ENCODE assay signal across 11 cellular contexts in the genomic region with DNA sequence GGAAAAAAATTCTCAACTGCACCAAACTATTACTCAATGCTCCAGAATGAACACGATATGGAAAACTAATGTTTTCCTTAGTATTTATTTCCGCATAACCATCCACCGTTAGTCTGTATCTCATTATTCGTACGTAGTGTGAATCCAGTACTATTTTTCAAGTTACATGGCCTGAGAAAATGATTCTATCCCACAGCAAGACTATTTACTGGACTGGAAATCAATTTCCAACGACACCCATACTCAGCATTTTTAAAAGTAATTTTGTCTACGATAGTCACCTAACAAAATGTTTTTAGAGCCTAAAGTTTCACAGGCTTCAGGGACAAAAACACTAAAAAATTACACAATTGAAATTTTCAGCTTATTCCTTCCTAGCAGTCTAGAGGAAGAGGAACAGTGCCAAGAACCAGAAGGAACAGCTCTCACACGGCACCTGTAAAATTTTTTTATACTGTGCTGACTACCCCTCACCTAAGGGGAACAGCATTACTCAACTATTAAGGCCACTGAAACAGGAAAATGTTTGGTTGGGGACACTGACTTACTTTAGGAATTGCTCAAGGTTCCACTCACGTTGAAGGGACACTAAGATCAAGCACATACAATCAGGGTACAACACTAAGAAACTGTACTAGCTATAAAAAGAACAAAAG. TPM values are rescaled to one million over a fixed set of nuclear protein-coding genes. Genes with fewer than 3 reads are reported as not detected.
DNase-seq lines count a peak whose midpoint lies in the region; ATAC-seq and TF ChIP-seq lines count a peak whose summit lies in the region.
"Had no signal": no experiment of that assay in that cellular context is flagged by ENCODE, and none has a peak within 500 bp of the region (broad histone marks: within the 10 kb centered on the region; RNA-seq: fewer than 3 reads in every experiment).

No MANE protein-coding gene starts in this region.

- H3K9ac ChIP-seq in HUES6 (ENCODE audit: low read length): no peak overlapping the region

- H3K9me3 Mint-ChIP-seq in naive thymus-derived CD8-positive, alpha-beta T cell: no peaks in the 10 kb centered on the region

- H3K4me1 ChIP-seq in ACC112 (ENCODE audit: control insufficient read depth, insufficient read depth, low read length, unreplicated experiment): peaks cover 86% of the 10 kb centered on the region
- peaks cover 48% of the 10 kb centered on the region for H3K4me1 ChIP-seq in HUES6 (ENCODE audit: control insufficient read depth, insufficient read depth, low read length)
- peaks cover 0 to 31% of the 10 kb centered on the region in 2 donors for H3K4me1 ChIP-seq in breast epithelium

- no peak overlapping the region for H2AFZ ChIP-seq in ACC112 (ENCODE audit: low read length, unreplicated experiment)

- intact Hi-C loops in breast epithelium (cut with DNase I; ENCODE audit: low total_unique reads): no loop called here

- H3K4me3 ChIP-seq in ACC112 (ENCODE audit: low read depth, low read length) (no peak overlapping the region; the same call in 1 of the 2 replicates), HUES6 (ENCODE audit: low read depth, low read length) (no peak overlapping the region), breast epithelium (peak overlapping the region in 1 of 3 donors; percentile 23)

- peaks cover 22% of the 10 kb centered on the region for H3K36me3 ChIP-seq in ACC112 (ENCODE audit: insufficient read depth, low read length)
- peaks cover 45% of the 10 kb centered on the region for H3K36me3 ChIP-seq in HUES6 (ENCODE audit: control insufficient read depth, insufficient read depth, low read length)
- H3K36me3 ChIP-seq in breast epithelium: no peaks in the 10 kb centered on the region

- H3K27me3 ChIP-seq in ACC112 (ENCODE audit: insufficient read depth, low read length): no peaks in the 10 kb centered on the region
- no peaks in the 10 kb centered on the region for H3K27me3 ChIP-seq in HUES6 (ENCODE audit: control insufficient read depth, insufficient read depth, low read length)
- no peaks in the 10 kb centered on the region for H3K27me3 ChIP-seq in breast epithelium

- no peak for TF ChIP-seq CTCF in breast epithelium (IDR thresholded peaks at IDR 0.05)

- H3K27ac ChIP-seq in ACC112 (ENCODE audit: low read depth, low read length): peak overlapping the region; percentile 77
- H3K27ac ChIP-seq in HUES6 (ENCODE audit: low read depth, low read length): peak overlapping the region; percentile 14; the same call in 1 of the 2 replicates
- H3K27ac ChIP-seq in breast epithelium: peak overlapping the region; percentile 3 to 23

- peaks cover 41 to 93% (median 90%) of the 10 kb centered on the region in 4 donors for H3K4me1 Mint-ChIP-seq in naive thymus-derived CD8-positive, alpha-beta T cell

- no peak for ATAC-seq in naive thymus-derived CD8-positive, alpha-beta T cell
- ATAC-seq in HG02623 (IDR thresholded peaks at IDR 0.05; ENCODE audit: unreplicated experiment): no peak
- no peak for ATAC-seq in HG03342 (IDR thresholded peaks at IDR 0.05; ENCODE audit: unreplicated experiment)

- H3K27ac Mint-ChIP-seq in naive thymus-derived CD8-positive, alpha-beta T cell: peak overlapping the region; percentile 18 to 84 (median 73)

- peaks cover 99% of the 10 kb centered on the region for H3K79me2 ChIP-seq in ACC112 (ENCODE audit: control insufficient read depth, insufficient read depth, low read length, unreplicated experiment)

- peaks cover 0 to 83% (median 18%) of the 10 kb centered on the region in 3 donors for H3K36me3 Mint-ChIP-seq in naive thymus-derived CD8-positive, alpha-beta T cell

- no peaks in the 10 kb centered on the region for H3K27me3 Mint-ChIP-seq in naive thymus-derived CD8-positive, alpha-beta T cell

- no peak for DNase-seq in breast epithelium (ENCODE audit: low spot score in 2 of 2)
- no peak for DNase-seq in naive thymus-derived CD8-positive, alpha-beta T cell
- no peak for DNase-seq in DMS79 treated with DMSO at 0.1 percent for 48 hours (lab: John Stamatoyannopoulos, UW)
- DNase-seq in stimulated activated CD4-positive, alpha-beta T cell treated with anti-CD3 and anti-CD28 coated beads, Interleukin-4, amount 100 ng/mL, for 4 hours: no peak
- DNase-seq: amygdala, KBM-7, NCI-H446 treated with DMSO at 0.1 percent for 48 hours had no signal

- no peak for TF ChIP-seq POLR2A in breast epithelium (IDR thresholded peaks at IDR 0.05)

- H3K9me3 ChIP-seq in HUES6 (ENCODE audit: control insufficient read depth, insufficient read depth, low read depth, low read length) (no peaks in the 10 kb centered on the region), breast epithelium (no peaks in the 10 kb centered on the region)

- H3K4me3 Mint-ChIP-seq in naive thymus-derived CD8-positive, alpha-beta T cell: peak overlapping the region in 9 of 10 donors; percentile 23 to 81 (median 62)

- POLR2A ChIA-PET in naive thymus-derived CD8-positive, alpha-beta T cell (lab: Charles Lee): interaction anchor here (1.3 to 9.3 kb wide), 2 partner anchors 9 to 56 kb away, joined by 5 to 89 read pairs; partner anchors contain the start of genes MANBA and UBE2D3

RNA-seq across cellular contexts. Expression of gene UBE2D3, which starts 9.6 kb away (rescaled TPM):
- 100 to 1,000 TPM; 374 to 405 (median 392) TPM for total RNA-seq in breast epithelium
- total RNA-seq in naive thymus-derived CD8-positive, alpha-beta T cell: 100 to 1,000 TPM; 385 to 400 TPM
- 100 to 1,000 TPM; 415 to 475 (median 426) TPM for polyA plus RNA-seq in naive thymus-derived CD8-positive, alpha-beta T cell

RNA-seq across cellular contexts. Expression of gene CISD2, which starts 51.1 kb away (rescaled TPM):
- 10 to 100 TPM in 2 of 3 donors, 1 to 10 TPM in 1; 9.0 to 23.9 (median 17.4) TPM for total RNA-seq in breast epithelium
- total RNA-seq in naive thymus-derived CD8-positive, alpha-beta T cell: 10 to 100 TPM; 13.7 to 14.0 TPM
- 10 to 100 TPM; 20.2 to 30.5 (median 24.6) TPM for polyA plus RNA-seq in naive thymus-derived CD8-positive, alpha-beta T cell

RNA-seq across cellular contexts. Expression of gene MANBA, which starts 57.0 kb away (rescaled TPM):
- 10 to 100 TPM; 47.8 to 56.2 (median 49.8) TPM for total RNA-seq in breast epithelium
- 10 to 100 TPM; 34.8 to 37.1 TPM for total RNA-seq in naive thymus-derived CD8-positive, alpha-beta T cell
- polyA plus RNA-seq in naive thymus-derived CD8-positive, alpha-beta T cell: 10 to 100 TPM; 16.7 to 17.8 (median 17.1) TPM

Comparison
In these comparisons a context has a peak if more than half of its experiments do, and no peak if none do; other contexts are left out.
1. H3K27ac ChIP-seq: peak in every context shown above with its lines; median percentile 77 in ACC112; 14 in HUES6; 13 in breast epithelium.